Comparison of ENCODE assay signal across 1 cellular context in the genomic region with DNA sequence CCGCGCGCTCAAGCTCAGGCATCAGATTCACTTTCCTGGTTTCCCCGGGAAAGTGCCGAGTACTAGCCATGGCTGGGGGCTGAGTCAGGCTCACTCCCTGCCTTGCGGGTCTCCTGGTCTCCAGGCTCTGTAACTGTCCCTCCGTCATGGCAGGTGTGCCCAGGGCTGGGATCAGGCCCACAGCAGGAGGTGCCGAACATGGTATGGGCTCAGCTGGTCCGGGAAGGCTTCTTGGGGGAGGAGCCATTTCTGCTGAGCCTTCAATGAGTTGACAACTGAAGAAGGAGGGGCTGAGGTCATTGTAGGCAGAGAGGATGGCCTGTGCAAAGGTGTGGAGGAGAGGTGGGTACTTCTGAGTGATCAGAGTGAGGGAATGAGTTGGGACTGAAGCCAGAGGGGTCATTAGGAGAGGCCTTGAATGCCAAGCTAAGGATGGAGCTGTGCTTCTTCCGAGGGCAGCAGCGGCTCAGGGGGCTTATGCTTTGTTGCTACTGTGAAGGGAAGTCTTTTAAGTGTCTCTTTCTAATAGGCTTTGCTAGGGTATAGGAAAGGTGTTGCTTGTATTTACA.
TF ChIP-seq lines count a peak whose summit lies in the region.

No MANE protein-coding gene starts in this region.

TF ChIP-seq in K562, 482 proteins besides CTCF, POLR2A, EP300 and RAD21:
- TF ChIP-seq, protein P1, sequence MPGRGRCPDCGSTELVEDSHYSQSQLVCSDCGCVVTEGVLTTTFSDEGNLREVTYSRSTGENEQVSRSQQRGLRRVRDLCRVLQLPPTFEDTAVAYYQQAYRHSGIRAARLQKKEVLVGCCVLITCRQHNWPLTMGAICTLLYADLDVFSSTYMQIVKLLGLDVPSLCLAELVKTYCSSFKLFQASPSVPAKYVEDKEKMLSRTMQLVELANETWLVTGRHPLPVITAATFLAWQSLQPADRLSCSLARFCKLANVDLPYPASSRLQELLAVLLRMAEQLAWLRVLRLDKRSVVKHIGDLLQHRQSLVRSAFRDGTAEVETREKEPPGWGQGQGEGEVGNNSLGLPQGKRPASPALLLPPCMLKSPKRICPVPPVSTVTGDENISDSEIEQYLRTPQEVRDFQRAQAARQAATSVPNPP (IDR thresholded peaks at IDR 0.05; ENCODE audit: borderline replicate concordance, insufficient read depth, insufficient read length), result no peak
- TF ChIP-seq, protein P2, sequence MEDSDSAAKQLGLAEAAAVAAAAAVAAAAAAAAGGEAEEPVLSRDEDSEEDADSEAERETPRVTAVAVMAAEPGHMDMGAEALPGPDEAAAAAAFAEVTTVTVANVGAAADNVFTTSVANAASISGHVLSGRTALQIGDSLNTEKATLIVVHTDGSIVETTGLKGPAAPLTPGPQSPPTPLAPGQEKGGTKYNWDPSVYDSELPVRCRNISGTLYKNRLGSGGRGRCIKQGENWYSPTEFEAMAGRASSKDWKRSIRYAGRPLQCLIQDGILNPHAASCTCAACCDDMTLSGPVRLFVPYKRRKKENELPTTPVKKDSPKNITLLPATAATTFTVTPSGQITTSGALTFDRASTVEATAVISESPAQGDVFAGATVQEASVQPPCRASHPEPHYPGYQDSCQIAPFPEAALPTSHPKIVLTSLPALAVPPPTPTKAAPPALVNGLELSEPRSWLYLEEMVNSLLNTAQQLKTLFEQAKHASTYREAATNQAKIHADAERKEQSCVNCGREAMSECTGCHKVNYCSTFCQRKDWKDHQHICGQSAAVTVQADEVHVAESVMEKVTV (CRISPR knock-in tag; IDR thresholded peaks at IDR 0.05), result no peak
- peak; percentile 48 for TF ChIP-seq ZFP36 (IDR thresholded peaks at IDR 0.05; ENCODE audit: low read depth, low read length, partially characterized antibody)
- no peak for TF ChIP-seq SETDB1 (IDR thresholded peaks at IDR 0.05; ENCODE audit: low read length)
- TF ChIP-seq SAP30 (IDR thresholded peaks at IDR 0.05; ENCODE audit: borderline replicate concordance, insufficient read depth, low read depth, low read length, poor library complexity, severe bottlenecking), result no peak
- TF ChIP-seq ZNF41 (CRISPR knock-in tag; conservative IDR thresholded peaks at IDR 0.05), result no peak
- TF ChIP-seq RBM25 (IDR thresholded peaks at IDR 0.05; ENCODE audit: low read depth, low read length, severe bottlenecking), result no peak
TF ChIP-seq in K562: peak in this region for 1.
